In genomic region chr18:49460958-49461601, GRCh38 we compare ENCODE assay signal across 1 cellular context.
TF ChIP-seq lines count a peak whose summit lies in the region.

No MANE protein-coding gene starts in this region.

TF ChIP-seq in endothelial cell of umbilical vein, 7 proteins besides CTCF, POLR2A, EP300 and RAD21 (continued from another document):
- TF ChIP-seq MYC (IDR thresholded peaks at IDR 0.05; ENCODE audit: low read depth, low read length) (no peak), EZH2 (IDR thresholded peaks at IDR 0.05; ENCODE audit: borderline replicate concordance, low read depth, low read length, severe bottlenecking) (no peak), FOS (IDR thresholded peaks at IDR 0.05; ENCODE audit: borderline replicate concordance, insufficient read depth, low read length) (no peak), POLR2AphosphoS5 (IDR thresholded peaks at IDR 0.05; ENCODE audit: insufficient read depth, low read depth, low read length) (no peak), JUN (IDR thresholded peaks at IDR 0.05; ENCODE audit: borderline replicate concordance, insufficient read depth, insufficient read length, low read depth) (no peak), GATA2 (IDR thresholded peaks at IDR 0.05; ENCODE audit: insufficient read depth, insufficient read length, low read depth, low read length) (no peak)
